ENCODE assay signal across 3 cellular contexts in the genomic region with DNA sequence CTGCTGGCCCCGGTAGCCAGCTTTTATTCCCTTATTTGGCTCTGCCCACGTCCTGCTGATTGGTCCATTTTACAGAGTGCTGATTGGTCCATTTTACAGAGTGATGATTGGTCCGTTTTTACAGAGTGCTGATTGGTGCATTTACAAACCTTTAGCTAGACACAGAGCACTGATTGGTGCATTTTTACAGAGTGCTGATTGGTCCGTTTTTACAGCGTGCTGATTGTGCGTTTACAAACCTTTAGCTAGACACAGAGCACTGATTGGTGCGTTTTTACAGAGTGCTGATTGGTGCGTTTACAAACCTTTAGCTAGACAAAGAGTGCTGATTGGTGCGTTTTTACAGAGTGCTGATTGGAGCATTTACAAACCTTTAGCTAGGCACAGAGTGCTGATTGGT. TPM values are rescaled to one million over a fixed set of nuclear protein-coding genes. Genes with fewer than 3 reads are reported as not detected.
"Had no signal": no experiment of that assay in that cellular context is flagged by ENCODE, and none has a peak within 500 bp of the region (broad histone marks: within the 10 kb centered on the region; RNA-seq: fewer than 3 reads in every experiment).

No MANE protein-coding gene starts in this region.

RNA-seq across cellular contexts. Expression of a gene that starts 30.6 kb away (rescaled TPM):
- total RNA-seq: dermis microvascular lymphatic vessel endothelial cell, endothelial cell of umbilical vein, foreskin keratinocyte had no signal
- polyA plus RNA-seq: endothelial cell of umbilical vein, foreskin keratinocyte had no signal
